In the genomic region with DNA sequence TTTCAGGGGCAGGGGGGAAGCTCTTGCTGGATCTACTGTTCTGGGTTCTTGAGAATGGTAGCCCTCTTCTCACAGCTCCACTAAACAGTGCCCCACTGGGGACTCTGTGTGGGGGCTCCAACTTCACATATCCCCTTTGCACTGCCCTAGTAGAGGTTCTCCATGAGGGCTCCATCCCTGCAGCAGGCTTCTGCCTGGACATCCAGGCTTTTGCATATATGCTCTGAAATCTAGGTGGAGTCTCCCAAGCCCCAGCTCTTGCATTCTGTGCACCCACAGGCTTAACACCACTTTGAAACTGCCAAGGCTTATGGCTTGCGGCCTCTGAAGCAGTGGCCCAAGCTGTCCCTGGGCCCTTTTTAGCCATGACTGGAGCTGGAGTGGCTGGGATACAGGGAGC, we compare ENCODE assay signal across 23 cellular contexts.
A peak's percentile ranks its signal among the peaks of the same experiment; 100 is the strongest.
DNase-seq lines count a peak whose midpoint lies in the region; ATAC-seq, FAIRE-seq and TF ChIP-seq lines count a peak whose summit lies in the region.
"Had no signal": no experiment of that assay in that cellular context is flagged by ENCODE, and none has a peak within 500 bp of the region (broad histone marks: within the 10 kb centered on the region; RNA-seq: fewer than 3 reads in every experiment).

No MANE protein-coding gene starts in this region.

- H3K36me3 ChIP-seq in K562 (ENCODE audit: control insufficient read depth, insufficient read depth, low read length): no peaks in the 10 kb centered on the region
- no peaks in the 10 kb centered on the region for H3K36me3 ChIP-seq in body of pancreas (replicated peaks in 1 of 2; ENCODE audit: insufficient read depth in 1 of 2, low read depth in 2 of 2)

- H3K27ac ChIP-seq in K562 (ENCODE audit: extremely low read depth, low read depth, low read length) (no peak overlapping the region), body of pancreas (no peak overlapping the region)
- H3K27ac ChIP-seq: 22Rv1; A549; BLaER1 treated with 17β-estradiol and CSF1 and Interleukin-3, amounts not matched to agents 10 nM and 100 nM; C4-2B had no signal

- no peak for TF ChIP-seq EP300 in K562 (IDR thresholded peaks at IDR 0.05; ENCODE audit: low read length)

- H3K4me2 ChIP-seq in K562 (ENCODE audit: insufficient read depth, low read length): no peak overlapping the region
- H3K4me2 ChIP-seq: A549; BLaER1 treated with 17β-estradiol and CSF1 and Interleukin-3, amounts not matched to agents 10 nM and 100 nM had no signal

- intact Hi-C loops in K562 (cut with micrococcal nuclease) (no loop called here), body of pancreas (cut with DNase I) (no loop called here)

- no peaks in the 10 kb centered on the region for H3K4me1 ChIP-seq in K562 (replicated peaks in 1 of 2; ENCODE audit: control insufficient read depth in 2 of 2, insufficient read depth in 2 of 2, low read length in 2 of 2)
- H3K4me1 ChIP-seq in body of pancreas: no peaks in the 10 kb centered on the region
- H3K4me1 ChIP-seq: A549; BLaER1 treated with 17β-estradiol and CSF1 and Interleukin-3, amounts not matched to agents 10 nM and 100 nM; Caco-2 had no signal

- no TSS peak for BruUV-seq in K562 (replicated peaks; lab: Mats Ljungman, UMichigan)

- H3K27me3 ChIP-seq in K562 (ENCODE audit: control insufficient read depth in 2 of 2, insufficient read depth in 2 of 2, low read length in 2 of 2) (no peaks in the 10 kb centered on the region), body of pancreas (no peaks in the 10 kb centered on the region)
- H3K27me3 ChIP-seq: BLaER1 treated with 17β-estradiol and CSF1 and Interleukin-3, amounts not matched to agents 10 nM and 100 nM had no signal

- H3K4me3 ChIP-seq in K562 (no peak overlapping the region), body of pancreas (no peak overlapping the region)
- H3K4me3 ChIP-seq: A549; BLaER1 treated with 17β-estradiol and CSF1 and Interleukin-3, amounts not matched to agents 10 nM and 100 nM; GM12878 had no signal

- H2AFZ ChIP-seq in K562 (ENCODE audit: low read depth, low read length): no peak overlapping the region

- no peaks in the 10 kb centered on the region for H3K9me1 ChIP-seq in K562 (ENCODE audit: control insufficient read depth, insufficient read depth, low read length)

- no peak for TF ChIP-seq POLR2A in K562 (conservative IDR thresholded peaks at IDR 0.05)
- TF ChIP-seq POLR2A in body of pancreas (IDR thresholded peaks at IDR 0.05): no peak

- 0% methylated on average over 1 of the region's 1 CpG for WGBS in K562 (ENCODE audit: insufficient coverage, low coverage, missing lambda C conversion rate)
- 100% methylated on average over 1 of the region's 1 CpG for WGBS in body of pancreas, 2 donors

- in situ Hi-C loops in K562 (cut with MboI): no loop called here

- no peak for FAIRE-seq in K562 (lab: Jason Lieb, UNC)
- FAIRE-seq: A549, GM12878, GM12892, GM18507 had no signal

- CTCF ChIA-PET in K562 (lab: Yijun Ruan, JAX; ENCODE audit: low intra/inter-chr PET ratio): no interaction called here

- H3K79me2 ChIP-seq in K562 (ENCODE audit: control insufficient read depth, insufficient read depth, low read length): no peaks in the 10 kb centered on the region

- H4K20me1 ChIP-seq in K562 (replicated peaks; ENCODE audit: control insufficient read depth, insufficient read depth, low read length): no peaks in the 10 kb centered on the region
- H4K20me1 ChIP-seq: BLaER1 treated with 17β-estradiol and CSF1 and Interleukin-3, amounts not matched to agents 10 nM and 100 nM had no signal

- TF ChIP-seq RAD21 in K562 (CRISPR knock-in tag; conservative IDR thresholded peaks at IDR 0.05 in 1 of 2, IDR thresholded peaks at IDR 0.05 in 1 of 2): no peak

- no peak overlapping the region for H3K9ac ChIP-seq in K562 (ENCODE audit: insufficient read depth in 1 of 2, low read depth in 2 of 2, low read length in 2 of 2)
- H3K9ac ChIP-seq: BLaER1 treated with 17β-estradiol and CSF1 and Interleukin-3, amounts not matched to agents 10 nM and 100 nM had no signal

- TF ChIP-seq CTCF in K562 (IDR thresholded peaks at IDR 0.05 in 2 of 3, conservative IDR thresholded peaks at IDR 0.05 in 1 of 3; ENCODE audit: insufficient read depth in 2 of 3, low read depth in 1 of 3, low read length in 3 of 3) (no peak), body of pancreas (IDR thresholded peaks at IDR 0.05) (no peak)

- DNase-seq in DMS53 (lab: John Stamatoyannopoulos, UW) (peak; percentile 36), DMS53 treated with DMSO at 0.1 percent for 48 hours (lab: John Stamatoyannopoulos, UW; ENCODE audit: unreplicated experiment) (no peak), K562 (ENCODE audit: extremely low read depth in 1 of 4, low spot score in 3 of 4) (peak in 1 of 4 experiments; percentile 4), body of pancreas (no peak), HUDEP-2 (lab: John Stamatoyannopoulos, UW; ENCODE audit: unreplicated experiment in 76 of 76) (no peak)
- DNase-seq: AML-193; Calu3; CD4-positive, alpha-beta T cell; CD8-positive, alpha-beta T cell; DMS 273 treated with DMSO at 0.1 percent for 48 hours; DMS153; DMS79; DND-41; EL; GDM1 had no signal

- POLR2A ChIA-PET in K562 (lab: Yijun Ruan, JAX): no interaction called here

- ATAC-seq in K562: no peak
- ATAC-seq in body of pancreas: no peak
- ATAC-seq: A549; CD8-positive, alpha-beta T cell; GM12878 had no signal

- H3K9me3 ChIP-seq in K562 (replicated peaks; ENCODE audit: control insufficient read depth, insufficient read depth, low read depth, low read length) (no peaks in the 10 kb centered on the region), body of pancreas (peaks cover 0 to 8% (median 2%) of the 10 kb centered on the region in 3 donors)

TF ChIP-seq in K562, 482 proteins besides CTCF, POLR2A, EP300 and RAD21:
- TF ChIP-seq CBX5 (IDR thresholded peaks at IDR 0.05; ENCODE audit: borderline replicate concordance, low read depth) (0 out of 2 replicates have a peak, but pooled peaks have one; percentile 40), ZFP36 (IDR thresholded peaks at IDR 0.05; ENCODE audit: low read depth, low read length, partially characterized antibody) (peak; percentile 20), NR2C1 (IDR thresholded peaks at IDR 0.05) (no peak), NR2C1 (tag; IDR thresholded peaks at IDR 0.05) (no peak)
